9 cellular contexts compared by ENCODE assay signal in genomic region chr12:31370645-31371620, GRCh38. TPM values are rescaled to one million over a fixed set of nuclear protein-coding genes. Genes with fewer than 3 reads are reported as not detected.
DNase-seq lines count a peak whose midpoint lies in the region; ATAC-seq and TF ChIP-seq lines count a peak whose summit lies in the region.
"Had no signal": no experiment of that assay in that cellular context is flagged by ENCODE, and none has a peak within 500 bp of the region (broad histone marks: within the 10 kb centered on the region; RNA-seq: fewer than 3 reads in every experiment).

No MANE protein-coding gene starts in this region.

- H3K4me1 ChIP-seq in heart left ventricle (peaks cover 0 to 20% (median 8%) of the 10 kb centered on the region in 12 donors), ovary (ENCODE audit: insufficient read depth) (peaks cover 4% of the 10 kb centered on the region)

- no peak for TF ChIP-seq CTCF in heart left ventricle (IDR thresholded peaks at IDR 0.05)
- no peak for TF ChIP-seq CTCF in ovary (IDR thresholded peaks at IDR 0.05)

- TF ChIP-seq POLR2A in heart left ventricle (IDR thresholded peaks at IDR 0.05) (no peak), ovary (IDR thresholded peaks at IDR 0.05) (no peak)

- H3K27me3 ChIP-seq in heart left ventricle (no peaks in the 10 kb centered on the region), ovary (no peaks in the 10 kb centered on the region)
- H3K27me3 ChIP-seq: neutrophil had no signal

- DNase-seq in ELF-1 (ENCODE audit: low read depth, low spot score) (peak; percentile 92), SHP77 (lab: John Stamatoyannopoulos, UW) (peak; percentile 47 to 58), heart left ventricle (no peak), ovary (no peak), foreskin melanocyte (no peak), hippocampal formation (lab: John Stamatoyannopoulos, UW) (no peak), T-helper 9 cell (no peak)

- intact Hi-C loops in heart left ventricle (cut with DNase I), result no loop called here
- intact Hi-C loops in ovary (cut with DNase I), result no loop called here

- peak overlapping the region in 1 of 12 donors; percentile 17 for H3K27ac ChIP-seq in heart left ventricle
- H3K27ac ChIP-seq in ovary, result peak overlapping the region in 1 of 2 donors; percentile 7
- H3K27ac ChIP-seq: neutrophil had no signal

- H3K4me3 ChIP-seq in heart left ventricle, result peak overlapping the region in 10 of 12 donors; percentile 33 to 52 (median 41)
- H3K4me3 ChIP-seq in ovary, result peak overlapping the region; percentile 0

- ATAC-seq in heart left ventricle (peak in 2 of 4 donors; percentile 14 to 46), GM18517 (IDR thresholded peaks at IDR 0.05; ENCODE audit: unreplicated experiment) (no peak)

- WGBS in heart left ventricle, 4 donors, result 59 to 68% (median 61%) methylated on average over 11 of the region's 11 CpGs
- 33 to 41% (median 40%) methylated on average over 11 of the region's 11 CpGs for WGBS in ovary, 3 donors

- H3K9me3 ChIP-seq in heart left ventricle (no peaks in the 10 kb centered on the region), ovary (no peaks in the 10 kb centered on the region)
- H3K9me3 ChIP-seq: neutrophil had no signal

- no peaks in the 10 kb centered on the region for H3K36me3 ChIP-seq in heart left ventricle
- no peaks in the 10 kb centered on the region for H3K36me3 ChIP-seq in ovary
- H3K36me3 ChIP-seq: neutrophil had no signal

- TF ChIP-seq EP300 in ovary (IDR thresholded peaks at IDR 0.05), result no peak

RNA-seq across cellular contexts. Expression of gene SINHCAF, which starts 45.0 kb away (rescaled TPM):
- 10 to 100 TPM in 8 of 9 donors, 1 to 10 TPM in 1; 4.9 to 23.8 (median 13.9) TPM for total RNA-seq in heart left ventricle
- polyA plus RNA-seq in heart left ventricle, result 10 to 100 TPM in 1 of 2 donors, 1 to 10 TPM in 1; 4.0 to 12.8 TPM
- 10 to 100 TPM; 45.0 to 86.0 (median 59.0) TPM for total RNA-seq in ovary
- 10 to 100 TPM; 40.7 to 66.8 TPM for polyA plus RNA-seq in ovary

Comparison
In these comparisons a context has a peak if more than half of its experiments do, and no peak if none do; other contexts are left out.
1. DNase-seq: peak in ELF-1 (single experiment) and SHP77 (2 of 2); none in heart left ventricle (0 of 5), ovary (0 of 5), foreskin melanocyte (single experiment), hippocampal formation (0 of 2) and T-helper 9 cell (single experiment).